ENCODE assay signal across 21 cellular contexts in genomic region chr22:35510481-35510934, GRCh38. TPM values are rescaled to one million over a fixed set of nuclear protein-coding genes. Genes with fewer than 3 reads are reported as not detected.
DNase-seq lines count a peak whose midpoint lies in the region; ATAC-seq, FAIRE-seq and TF ChIP-seq lines count a peak whose summit lies in the region.
"Had no signal": no experiment of that assay in that cellular context is flagged by ENCODE, and none has a peak within 500 bp of the region (broad histone marks: within the 10 kb centered on the region; RNA-seq: fewer than 3 reads in every experiment).

No MANE protein-coding gene starts in this region.

- H3K9me3 Mint-ChIP-seq in CD14-positive monocyte: no peaks in the 10 kb centered on the region
- no peaks in the 10 kb centered on the region for H3K9me3 Mint-ChIP-seq in mesothelial cell of epicardium
- H3K9me3 Mint-ChIP-seq: activated naive CD8-positive, alpha-beta T cell treated with anti-CD3 and anti-CD28 coated beads, Interleukin-2, amount 50 U/mL, for 24 hours; central memory CD8-positive, alpha-beta T cell; stimulated activated naive CD8-positive, alpha-beta T cell treated with anti-CD3 and anti-CD28 coated beads, Interleukin-15, amount 100 ng/mL, for 72 hours; T-helper 2 cell treated with Interferon-gamma antibody and Interleukin-4, amounts not matched to agents 5 μg/mL and 100 μg/mL, for 36 hours had no signal

- no peak overlapping the region for H3K4me2 ChIP-seq in K562 (ENCODE audit: insufficient read depth, low read length)

- no peak overlapping the region for H3K4me3 ChIP-seq in K562
- H3K4me3 ChIP-seq in spleen: no peak overlapping the region
- no peak overlapping the region for H3K4me3 ChIP-seq in effector memory CD4-positive, alpha-beta T cell (ENCODE audit: insufficient read depth, low read depth, low read length, poor library complexity, severe bottlenecking)
- H3K4me3 ChIP-seq: gastrocnemius medialis, right atrium auricular region had no signal

- H3K4me1 ChIP-seq in K562 (replicated peaks in 1 of 2; ENCODE audit: control insufficient read depth in 2 of 2, insufficient read depth in 2 of 2, low read length in 2 of 2) (no peaks in the 10 kb centered on the region), spleen (no peaks in the 10 kb centered on the region)
- no peaks in the 10 kb centered on the region for H3K4me1 ChIP-seq in effector memory CD4-positive, alpha-beta T cell (ENCODE audit: control insufficient read depth, insufficient read depth, low read length, poor library complexity, severe bottlenecking)
- H3K4me1 ChIP-seq: gastrocnemius medialis, right atrium auricular region had no signal

- WGBS in K562 (ENCODE audit: insufficient coverage, low coverage, missing lambda C conversion rate): 2% methylated on average over 3 of the region's 6 CpGs
- 63 to 77% (median 66%) methylated on average over 6 of the region's 6 CpGs for WGBS in spleen, 5 donors

- H3K9me1 ChIP-seq in K562 (ENCODE audit: control insufficient read depth, insufficient read depth, low read length): no peaks in the 10 kb centered on the region

- H3K4me1 Mint-ChIP-seq in CD14-positive monocyte (peaks cover 16% of the 10 kb centered on the region), mesothelial cell of epicardium (peaks cover 13% of the 10 kb centered on the region)
- H3K4me1 Mint-ChIP-seq: activated naive CD8-positive, alpha-beta T cell treated with anti-CD3 and anti-CD28 coated beads, Interleukin-2, amount 50 U/mL, for 24 hours; central memory CD8-positive, alpha-beta T cell; stimulated activated naive CD8-positive, alpha-beta T cell treated with anti-CD3 and anti-CD28 coated beads, Interleukin-15, amount 100 ng/mL, for 72 hours had no signal

- H3K36me3 ChIP-seq in K562 (ENCODE audit: control insufficient read depth, insufficient read depth, low read length) (no peaks in the 10 kb centered on the region), spleen (no peaks in the 10 kb centered on the region)
- no peaks in the 10 kb centered on the region for H3K36me3 ChIP-seq in effector memory CD4-positive, alpha-beta T cell (ENCODE audit: control insufficient read depth, insufficient read depth, low read length)
- H3K36me3 ChIP-seq: gastrocnemius medialis, right atrium auricular region had no signal

- no peak for TF ChIP-seq RAD21 in K562 (CRISPR knock-in tag; conservative IDR thresholded peaks at IDR 0.05 in 1 of 2, IDR thresholded peaks at IDR 0.05 in 1 of 2)

- in situ Hi-C loops in K562 (cut with MboI) (no loop called here), GM13976 (cut with MboI; ENCODE audit: low sequenced_read_pairs, unreplicated experiment) (no loop called here)

- no peak overlapping the region for H2AFZ ChIP-seq in K562 (ENCODE audit: low read depth, low read length)

- H3K4me3 Mint-ChIP-seq in CD14-positive monocyte (no peak overlapping the region), mesothelial cell of epicardium (no peak overlapping the region)
- H3K4me3 Mint-ChIP-seq: activated naive CD8-positive, alpha-beta T cell treated with anti-CD3 and anti-CD28 coated beads, Interleukin-2, amount 50 U/mL, for 24 hours; central memory CD8-positive, alpha-beta T cell; stimulated activated naive CD8-positive, alpha-beta T cell treated with anti-CD3 and anti-CD28 coated beads, Interleukin-15, amount 100 ng/mL, for 72 hours; T-helper 2 cell treated with Interferon-gamma antibody and Interleukin-4, amounts not matched to agents 5 μg/mL and 100 μg/mL, for 36 hours had no signal

- H3K27me3 ChIP-seq in K562 (ENCODE audit: control insufficient read depth in 2 of 2, insufficient read depth in 2 of 2, low read length in 2 of 2) (peaks cover 0 to 11% of the 10 kb centered on the region in 2 experiments; a peak in 2 of 5 replicates), spleen (replicated peaks in 1 of 7) (peaks cover 0 to 20% (median 0%) of the 10 kb centered on the region in 7 donors)
- no peaks in the 10 kb centered on the region for H3K27me3 ChIP-seq in effector memory CD4-positive, alpha-beta T cell (replicated peaks; ENCODE audit: control insufficient read depth, insufficient read depth, low read length, poor library complexity, severe bottlenecking)
- H3K27me3 ChIP-seq: gastrocnemius medialis, right atrium auricular region had no signal

- intact Hi-C loops in CD14-positive monocyte (cut with micrococcal nuclease): no loop called here
- intact Hi-C loops in K562 (cut with micrococcal nuclease): no loop called here
- intact Hi-C loops in spleen (cut with DNase I; ENCODE audit: low total_unique reads): no loop called here

- POLR2A ChIA-PET in K562 (lab: Yijun Ruan, JAX): interaction anchor here (1.0 to 1.7 kb wide), 3 partner anchors 9 to 53 kb away, joined by 3 to 5 read pairs (median 3); no protein-coding TSS in a partner anchor

- no peak for FAIRE-seq in K562 (lab: Jason Lieb, UNC)
- FAIRE-seq: GM12891 had no signal

- H3K27ac Mint-ChIP-seq in CD14-positive monocyte (peak overlapping the region in 3 of 7 donors; percentile 14 to 42 (median 37)), mesothelial cell of epicardium (peak overlapping the region; percentile 23)
- H3K27ac Mint-ChIP-seq: activated naive CD8-positive, alpha-beta T cell treated with anti-CD3 and anti-CD28 coated beads, Interleukin-2, amount 50 U/mL, for 24 hours; stimulated activated naive CD8-positive, alpha-beta T cell treated with anti-CD3 and anti-CD28 coated beads, Interleukin-15, amount 100 ng/mL, for 72 hours; T-helper 2 cell treated with Interferon-gamma antibody and Interleukin-4, amounts not matched to agents 5 μg/mL and 100 μg/mL, for 36 hours had no signal

- H3K79me2 ChIP-seq in K562 (ENCODE audit: control insufficient read depth, insufficient read depth, low read length): no peaks in the 10 kb centered on the region

- CTCF ChIA-PET in K562 (lab: Yijun Ruan, JAX; ENCODE audit: low intra/inter-chr PET ratio): no interaction called here

- no peak for TF ChIP-seq EP300 in K562 (IDR thresholded peaks at IDR 0.05; ENCODE audit: low read length)

- H3K27ac ChIP-seq in K562 (ENCODE audit: extremely low read depth, low read depth, low read length) (no peak overlapping the region), spleen (no peak overlapping the region)
- H3K27ac ChIP-seq in effector memory CD4-positive, alpha-beta T cell (ENCODE audit: insufficient read depth, low read length, poor library complexity, severe bottlenecking): no peak overlapping the region
- H3K27ac ChIP-seq: gastrocnemius medialis, right atrium auricular region had no signal

- H3K36me3 Mint-ChIP-seq in CD14-positive monocyte (no peaks in the 10 kb centered on the region), mesothelial cell of epicardium (no peaks in the 10 kb centered on the region)

- no peaks in the 10 kb centered on the region for H4K20me1 ChIP-seq in K562 (replicated peaks; ENCODE audit: control insufficient read depth, insufficient read depth, low read length)

- H3K27me3 Mint-ChIP-seq in CD14-positive monocyte (ENCODE audit: low read depth in 3 of 3) (peaks cover 3 to 14% (median 8%) of the 10 kb centered on the region in 3 donors), mesothelial cell of epicardium (ENCODE audit: low read depth) (peaks cover 4% of the 10 kb centered on the region)

- no peak overlapping the region for H3K9ac ChIP-seq in K562 (ENCODE audit: insufficient read depth in 1 of 2, low read depth in 2 of 2, low read length in 2 of 2)

- DNase-seq in CD14-positive monocyte (ENCODE audit: low spot score) (peak; percentile 58), M059J (ENCODE audit: low read depth) (peak; percentile 59), K562 (ENCODE audit: extremely low read depth in 1 of 4, low spot score in 3 of 4) (no peak), mesothelial cell of epicardium (ENCODE audit: low spot score in 2 of 2, unreplicated experiment in 2 of 2) (no peak), spleen (no peak), GM13976 (ENCODE audit: low spot score) (no peak)
- DNase-seq in effector memory CD4-positive, alpha-beta T cell: no peak
- DNase-seq: activated naive CD8-positive, alpha-beta T cell treated with anti-CD3 and anti-CD28 coated beads, Interleukin-2, amount 50 U/mL, for 24 hours; gastrocnemius medialis; GDM1; left ventricle myocardium superior; NCI-H187 treated with DMSO at 0.1 percent for 48 hours; NCI-H446; SHP77 treated with DMSO at 0.1 percent for 48 hours; stimulated activated naive CD8-positive, alpha-beta T cell treated with anti-CD3 and anti-CD28 coated beads, Interleukin-15, amount 100 ng/mL, for 72 hours had no signal

- ATAC-seq in K562 (no peak), GM19463 (IDR thresholded peaks at IDR 0.05; ENCODE audit: unreplicated experiment) (no peak)
- ATAC-seq: activated CD4-positive, CD25-positive, alpha-beta regulatory T cell treated with anti-CD3 and anti-CD28 coated beads, Interleukin-2, amount 50 U/mL, for 24 hours; activated naive CD8-positive, alpha-beta T cell treated with anti-CD3 and anti-CD28 coated beads, Interleukin-2, amount 50 U/mL, for 24 hours; gastrocnemius medialis; left ventricle myocardium superior; stimulated activated naive CD8-positive, alpha-beta T cell treated with anti-CD3 and anti-CD28 coated beads, Interleukin-15, amount 100 ng/mL, for 72 hours had no signal

- no peak for TF ChIP-seq POLR2A in K562 (conservative IDR thresholded peaks at IDR 0.05)
- TF ChIP-seq POLR2A in spleen (IDR thresholded peaks at IDR 0.05): no peak

- no peak for TF ChIP-seq CTCF in CD14-positive monocyte (IDR thresholded peaks at IDR 0.05)
- TF ChIP-seq CTCF in K562 (IDR thresholded peaks at IDR 0.05 in 2 of 3, conservative IDR thresholded peaks at IDR 0.05 in 1 of 3; ENCODE audit: insufficient read depth in 2 of 3, low read depth in 1 of 3, low read length in 3 of 3): no peak
- no peak for TF ChIP-seq CTCF in mesothelial cell of epicardium (IDR thresholded peaks at IDR 0.05; ENCODE audit: unreplicated experiment)
- TF ChIP-seq CTCF in spleen (IDR thresholded peaks at IDR 0.05 in 8 of 11, conservative IDR thresholded peaks at IDR 0.05 in 3 of 11): no peak
- TF ChIP-seq CTCF in GM13976 (IDR thresholded peaks at IDR 0.05; ENCODE audit: borderline replicate concordance, control extremely low read depth, extremely low read depth, insufficient read depth, missing control alignments): no peak

- no peaks in the 10 kb centered on the region for H3K9me3 ChIP-seq in K562 (replicated peaks; ENCODE audit: control insufficient read depth, insufficient read depth, low read depth, low read length)
- H3K9me3 ChIP-seq in spleen: no peaks in the 10 kb centered on the region
- no peaks in the 10 kb centered on the region for H3K9me3 ChIP-seq in effector memory CD4-positive, alpha-beta T cell (ENCODE audit: control insufficient read depth, low read length)
- H3K9me3 ChIP-seq: gastrocnemius medialis, right atrium auricular region had no signal

- no TSS peak for BruUV-seq in K562 (replicated peaks; lab: Mats Ljungman, UMichigan)

RNA-seq across cellular contexts. Expression of gene RASD2, which starts 30.1 kb away (rescaled TPM):
- polyA plus RNA-seq in CD14-positive monocyte (not detected), K562 (2011; rRNA removed) (not detected in 2 replicates), K562 (2014; fragmentation: Illumina TruSeq; extraction: Trizol) (not detected in 2 replicates), K562 (2014; fragmentation: Nextera tagmentation; extraction: Ambion mirVana) (not detected), K562 (2014; rRNA removed) (not detected in 2 replicates), spleen (under 1 TPM; 0.04 to 0.24 (median 0.13) TPM)
- total RNA-seq in M059J (2014; rRNA removed; shearing (Covaris generic)): 1.6 and 2.4 TPM in 2 replicates
- total RNA-seq in K562 (2011; cell fraction: chromatin; rRNA removed; ENCODE audit: low replicate concordance): not detected in 2 replicates
- not detected in 2 replicates for total RNA-seq in K562 (2011; cell fraction: nucleolus; rRNA removed)
- not detected in 2 replicates for total RNA-seq in K562 (2011; cell fraction: nucleoplasm; rRNA removed)
- total RNA-seq in K562 (2014; rRNA removed) (0.05 TPM in 1 of 2 replicates, not detected in the other), K562 (2014; rRNA removed; fragmentation: Illumina TruSeq; extraction: Trizol) (not detected in 2 replicates), K562 (2015; rRNA removed; fragmentation: Illumina TruSeq; extraction: Trizol) (not detected in 2 replicates), K562 (2021) (0.04 TPM in 1 of 2 replicates, not detected in the other), mesothelial cell of epicardium (0.14 to 0.20 TPM in 2 of 3 replicates, not detected in the other), spleen (under 1 TPM in 4 of 7 donors, not detected in 3; 0.14 to 0.44 (median 0.22) TPM)
- not detected in 2 replicates for polyA plus RNA-seq in K562 (2011; cell fraction: cytosol; rRNA removed)
- polyA plus RNA-seq in K562 (2011; cell fraction: nucleus; rRNA removed): not detected in 2 replicates
- 0.06 TPM in 1 of 2 replicates, not detected in the other for polyA plus RNA-seq in K562 (2012)
- not detected in 2 replicates for polyA minus RNA-seq in K562 (2011; rRNA and poly(A)+ RNA removed)
- not detected in 2 replicates for polyA minus RNA-seq in K562 (2011; cell fraction: cytosol; rRNA and poly(A)+ RNA removed)
- not detected in 2 replicates for polyA minus RNA-seq in K562 (2011; cell fraction: nucleus; rRNA and poly(A)+ RNA removed)

Comparison
In these comparisons a context has a peak if more than half of its experiments do, and no peak if none do; other contexts are left out.
1. DNase-seq: peak in CD14-positive monocyte (single experiment) and M059J (single experiment); none in K562 (0 of 4), mesothelial cell of epicardium (0 of 2), spleen (single experiment), GM13976 (single experiment) and effector memory CD4-positive, alpha-beta T cell (0 of 3).